Comparison of ENCODE assay signal across 8 cellular contexts in genomic region chr19:8158411-8159074, GRCh38. TPM values are rescaled to one million over a fixed set of nuclear protein-coding genes. Genes with fewer than 3 reads are reported as not detected.
DNase-seq lines count a peak whose midpoint lies in the region; ATAC-seq and TF ChIP-seq lines count a peak whose summit lies in the region.

No MANE protein-coding gene starts in this region.

- H2AK5ac ChIP-seq in mesendoderm (ENCODE audit: low read length): no peak overlapping the region

- H3K27me3 Mint-ChIP-seq in endothelial cell (ENCODE audit: unreplicated experiment): peaks cover 5% of the 10 kb centered on the region

- H3K4me2 ChIP-seq in mesendoderm (ENCODE audit: low read length): no peak overlapping the region

- no peak overlapping the region for H3K9ac ChIP-seq in mesendoderm (ENCODE audit: low read length)

- no peak overlapping the region for H3K27ac ChIP-seq in mesendoderm (ENCODE audit: low read depth, low read length)
- no peak overlapping the region for H3K27ac ChIP-seq in testis

- H3K36me3 ChIP-seq in H7 (replicated peaks; ENCODE audit: control insufficient read depth, insufficient read depth, low read length) (no peaks in the 10 kb centered on the region), mesendoderm (ENCODE audit: control insufficient read depth, insufficient read depth, low read length) (no peaks in the 10 kb centered on the region), testis (ENCODE audit: low read depth, missing control alignments) (no peaks in the 10 kb centered on the region)

- H3K27me3 ChIP-seq in H7 (ENCODE audit: control insufficient read depth, insufficient read depth, low read length) (no peaks in the 10 kb centered on the region), mesendoderm (ENCODE audit: insufficient read depth, low read length, poor library complexity) (no peaks in the 10 kb centered on the region), testis (no peaks in the 10 kb centered on the region)

- no peak overlapping the region for H3K56ac ChIP-seq in mesendoderm (ENCODE audit: low read length)

- H2BK5ac ChIP-seq in mesendoderm (ENCODE audit: low read length): no peak overlapping the region

- H3K36me3 Mint-ChIP-seq in endothelial cell (ENCODE audit: low read depth, unreplicated experiment): no peaks in the 10 kb centered on the region

- no peaks in the 10 kb centered on the region for H3K79me1 ChIP-seq in mesendoderm (ENCODE audit: low read length)

- H3K27ac Mint-ChIP-seq in endothelial cell (ENCODE audit: unreplicated experiment): no peak overlapping the region

- H3K4me1 ChIP-seq in mesendoderm (ENCODE audit: control insufficient read depth, low read depth, low read length) (no peaks in the 10 kb centered on the region), testis (peaks cover 15% of the 10 kb centered on the region)

- no peak overlapping the region for H4K8ac ChIP-seq in mesendoderm (ENCODE audit: low read depth, low read length)

- H3K4ac ChIP-seq in mesendoderm (ENCODE audit: low read depth, low read length): no peak overlapping the region

- no peak for ATAC-seq in HG03432 (IDR thresholded peaks at IDR 0.05; ENCODE audit: unreplicated experiment)

- no peak for TF ChIP-seq POLR2A in testis (IDR thresholded peaks at IDR 0.05)

- H3K18ac ChIP-seq in mesendoderm (ENCODE audit: low read length): no peak overlapping the region

- intact Hi-C loops in testis (cut with DNase I; ENCODE audit: low total_unique reads): loop anchor here (5.0 kb wide), 1 partner anchor 94 kb away; no protein-coding TSS in a partner anchor

- TF ChIP-seq CTCF in endothelial cell (IDR thresholded peaks at IDR 0.05; ENCODE audit: unreplicated experiment) (peak; percentile 72), testis (IDR thresholded peaks at IDR 0.05) (peak; percentile 43 to 74 (median 55))

- H3K4me1 Mint-ChIP-seq in endothelial cell (ENCODE audit: unreplicated experiment): no peaks in the 10 kb centered on the region

- H4K5ac ChIP-seq in mesendoderm (ENCODE audit: low read length): no peak overlapping the region

- H3K9me3 Mint-ChIP-seq in endothelial cell (ENCODE audit: unreplicated experiment): no peaks in the 10 kb centered on the region

- no CpG with 5 or more reads among the region's 14 CpGs for WGBS in mesendoderm (ENCODE audit: extremely low coverage, insufficient coverage, low lambda C conversion rate)
- WGBS in testis, 2 donors: 49 to 54% methylated on average over 14 of the region's 14 CpGs

- no peak overlapping the region for H2BK120ac ChIP-seq in mesendoderm (ENCODE audit: low read depth, low read length)

- no peaks in the 10 kb centered on the region for H3K79me2 ChIP-seq in mesendoderm (ENCODE audit: control insufficient read depth, insufficient read depth, low read length)

- H2BK15ac ChIP-seq in mesendoderm (replicated peaks; ENCODE audit: low read depth): no peak overlapping the region

- DNase-seq in C1 segment of cervical spinal cord (lab: John Stamatoyannopoulos, UW) (peak in 9 of 14 donors; percentile 6 to 55 (median 31)), H7 (peak; percentile 81), NCI-H446 treated with DMSO at 0.1 percent for 48 hours (lab: John Stamatoyannopoulos, UW) (peak; percentile 35), endothelial cell (ENCODE audit: low spot score) (peak; percentile 57), mesendoderm (peak; percentile 94), testis (peak; percentile 75)
- peak; percentile 46 for DNase-seq in activated CD4-positive, alpha-beta T cell treated with anti-CD3 and anti-CD28 coated beads for 48 hours

- no peak overlapping the region for H3K4me3 Mint-ChIP-seq in endothelial cell (ENCODE audit: unreplicated experiment)

- H3K23ac ChIP-seq in mesendoderm (ENCODE audit: low read length): no peak overlapping the region

- no peaks in the 10 kb centered on the region for H3K9me3 ChIP-seq in testis

- H3K4me3 ChIP-seq in H7 (ENCODE audit: insufficient read depth, low read depth, low read length) (no peak overlapping the region), mesendoderm (ENCODE audit: low read length) (no peak overlapping the region), testis (no peak overlapping the region)

RNA-seq across cellular contexts. Expression of gene FBN3, which starts 9.2 kb away (rescaled TPM):
- 13.7 and 15.9 TPM in 2 replicates for total RNA-seq in H7 (2014; rRNA removed; shearing (Covaris generic))
- total RNA-seq in endothelial cell (ENCODE audit: unreplicated experiment): 15.5 TPM
- polyA plus RNA-seq in mesendoderm (2013, experiment 1 of 2): 11.9 TPM
- 11.8 TPM for polyA plus RNA-seq in mesendoderm (2013, experiment 2 of 2)
- 10 to 100 TPM in 1 of 2 donors, 1 to 10 TPM in 1; 2.3 to 17.8 TPM for total RNA-seq in testis
- polyA plus RNA-seq in testis (ENCODE audit: insufficient read depth, low read depth, low replicate concordance): 0.62 TPM

RNA-seq across cellular contexts. Expression of gene CERS4, which starts 50.6 kb away (rescaled TPM):
- total RNA-seq in H7 (2014; rRNA removed; shearing (Covaris generic)): 116 and 117 TPM in 2 replicates
- 34.2 TPM for total RNA-seq in endothelial cell (ENCODE audit: unreplicated experiment)
- 47.9 TPM for polyA plus RNA-seq in mesendoderm (2013, experiment 1 of 2)
- polyA plus RNA-seq in mesendoderm (2013, experiment 2 of 2): 48.6 TPM
- total RNA-seq in testis: 100 to 1,000 TPM in 1 of 2 donors, 10 to 100 TPM in 1; 68.6 to 105 TPM
- polyA plus RNA-seq in testis (ENCODE audit: insufficient read depth, low read depth, low replicate concordance): 35.2 TPM

Comparison
In these comparisons a context has a peak if more than half of its experiments do, and no peak if none do; other contexts are left out.
1. DNase-seq: peak in every context shown above with its lines; median percentile 94 in mesendoderm; 81 in H7; 75 in testis; 57 in endothelial cell; 46 in activated CD4-positive, alpha-beta T cell treated with anti-CD3 and anti-CD28 coated beads for 48 hours; 35 in NCI-H446 treated with DMSO at 0.1 percent for 48 hours; 31 in C1 segment of cervical spinal cord.